In genomic region chr4:56104188-56104587, GRCh38 we compare ENCODE assay signal across 40 cellular contexts.
"Had no signal": no experiment of that assay in that cellular context is flagged by ENCODE, and none has a peak within 500 bp of the region (broad histone marks: within the 10 kb centered on the region; RNA-seq: fewer than 3 reads in every experiment).

No MANE protein-coding gene starts in this region.

- H3K27me3 Mint-ChIP-seq: activated CD4-positive, alpha-beta T cell treated with anti-CD3 and anti-CD28 coated beads for 36 hours; activated CD4-positive, alpha-beta T cell treated with anti-CD3 and anti-CD28 coated beads, Interleukin-2, amount 10 ng/mL, durations not matched to agents 7 days and 5 days; activated naive CD8-positive, alpha-beta T cell; activated naive CD8-positive, alpha-beta T cell treated with anti-CD3 and anti-CD28 coated beads, Interleukin-2, amount 50 U/mL, for 24 hours; activated T-cell treated with anti-CD3 and anti-CD28 coated beads, Interleukin-2, amount 50 U/mL, for 24 hours had no signal

- H3K36me3 Mint-ChIP-seq: activated CD8-positive, alpha-beta memory T cell treated with anti-CD3 and anti-CD28 coated beads, Interleukin-2, amount 10 ng/mL, durations not matched to agents 7 days and 5 days; activated naive CD4-positive, alpha-beta T cell treated with anti-CD3 and anti-CD28 coated beads, Interleukin-2, amount 10 ng/mL, durations not matched to agents 7 days and 5 days; activated naive CD4-positive, alpha-beta T cell treated with anti-CD3 and anti-CD28 coated beads, Interleukin-2, amount 50 U/mL, for 24 hours; activated naive CD8-positive, alpha-beta T cell; activated naive CD8-positive, alpha-beta T cell treated with anti-CD3 and anti-CD28 coated beads, Interleukin-2, amount 10 ng/mL, durations not matched to agents 7 days and 5 days; WTC11 had no signal

- H3K27me3 ChIP-seq: ascending aorta, cardiac muscle cell had no signal

- H3K4me3 Mint-ChIP-seq: activated CD4-positive, alpha-beta memory T cell treated with anti-CD3 and anti-CD28 coated beads, Interleukin-2, amount 10 ng/mL, durations not matched to agents 7 days and 5 days; activated CD4-positive, alpha-beta T cell treated with anti-CD3 and anti-CD28 coated beads for 36 hours; activated CD4-positive, alpha-beta T cell treated with anti-CD3 and anti-CD28 coated beads, Interleukin-2, amount 10 ng/mL, durations not matched to agents 7 days and 5 days; activated CD8-positive, alpha-beta memory T cell treated with anti-CD3 and anti-CD28 coated beads, Interleukin-2, amount 10 ng/mL, durations not matched to agents 7 days and 5 days; activated CD8-positive, alpha-beta T cell treated with anti-CD3 and anti-CD28 coated beads, Interleukin-2, amount 10 ng/mL, durations not matched to agents 7 days and 5 days; activated naive CD4-positive, alpha-beta T cell treated with anti-CD3 and anti-CD28 coated beads, Interleukin-2, amount 10 ng/mL, durations not matched to agents 7 days and 5 days; activated naive CD4-positive, alpha-beta T cell treated with anti-CD3 and anti-CD28 coated beads, Interleukin-2, amount 50 U/mL, for 24 hours; activated naive CD8-positive, alpha-beta T cell; activated naive CD8-positive, alpha-beta T cell treated with anti-CD3 and anti-CD28 coated beads, Interleukin-2, amount 10 ng/mL, durations not matched to agents 7 days and 5 days; activated naive CD8-positive, alpha-beta T cell treated with anti-CD3 and anti-CD28 coated beads, Interleukin-2, amount 50 U/mL, for 24 hours; activated T-cell treated with anti-CD3 and anti-CD28 coated beads, Interleukin-2, amount 50 U/mL, for 24 hours; brain; central memory CD8-positive, alpha-beta T cell; T-helper 1 cell treated with Interleukin-12 subunit alpha and Interleukin-12 subunit beta and Interleukin-4 antibody, amounts not matched to agents 30 μg/mL and 1 μg/mL, for 36 hours; T-helper 2 cell treated with Interferon-gamma antibody and Interleukin-4, amounts not matched to agents 5 μg/mL and 100 μg/mL, for 36 hours; WTC11 had no signal

- H3K4me3 ChIP-seq: ascending aorta, cardiac muscle cell had no signal

- H3K27ac ChIP-seq: ascending aorta, cardiac muscle cell, VCaP had no signal

- H3K9me3 ChIP-seq: ascending aorta had no signal

- H3K36me3 ChIP-seq: ascending aorta, cardiac muscle cell had no signal

- DNase-seq: activated CD4-positive, alpha-beta memory T cell treated with anti-CD3 and anti-CD28 coated beads, Interleukin-2, amount 10 ng/mL, durations not matched to agents 7 days and 5 days; activated CD4-positive, alpha-beta T cell treated with anti-CD3 and anti-CD28 coated beads for 1 hour; activated CD4-positive, alpha-beta T cell treated with anti-CD3 and anti-CD28 coated beads for 36 hours; activated CD4-positive, alpha-beta T cell treated with anti-CD3 and anti-CD28 coated beads for 48 hours; activated CD4-positive, alpha-beta T cell treated with anti-CD3 and anti-CD28 coated beads, Interleukin-2, amount 10 ng/mL, durations not matched to agents 7 days and 5 days; activated CD4-positive, alpha-beta T cell treated with anti-CD3 and anti-CD28 coated beads, Interleukin-2, amount 50 U/mL, for 48 hours; activated CD4-positive, CD25-positive, alpha-beta regulatory T cell; activated CD8-positive, alpha-beta memory T cell treated with anti-CD3 and anti-CD28 coated beads for 24 hours; activated CD8-positive, alpha-beta memory T cell treated with anti-CD3 and anti-CD28 coated beads, Interleukin-2, amount 10 ng/mL, durations not matched to agents 7 days and 5 days; activated CD8-positive, alpha-beta memory T cell treated with anti-CD3 and anti-CD28 coated beads, Interleukin-2, amount 50 U/mL, for 48 hours; activated CD8-positive, alpha-beta T cell treated with anti-CD3 and anti-CD28 coated beads, Interleukin-2, amount 10 ng/mL, durations not matched to agents 7 days and 5 days; activated effector memory CD4-positive, alpha-beta T cell treated with Interleukin-2 at 50 U/mL for 16 hours; activated gamma-delta T cell; activated naive CD4-positive, alpha-beta T cell treated with anti-CD3 and anti-CD28 coated beads, Interleukin-2, amount 10 ng/mL, durations not matched to agents 7 days and 5 days; activated naive CD4-positive, alpha-beta T cell treated with Interleukin-2 at 50 U/mL for 16 hours; activated naive CD8-positive, alpha-beta T cell treated with anti-CD3 and anti-CD28 coated beads, Interleukin-2, amount 10 ng/mL, durations not matched to agents 7 days and 5 days; activated naive CD8-positive, alpha-beta T cell treated with anti-CD3 and anti-CD28 coated beads, Interleukin-2, amount 50 U/mL, for 24 hours; activated T-cell treated with anti-CD3 and anti-CD28 coated beads, Interleukin-2, amount 50 U/mL, for 24 hours; activated T-cell treated with anti-CD3 and anti-CD28 coated beads, Interleukin-2, amount 50 U/mL, for 48 hours; amygdala; anterior cingulate cortex; caudate nucleus; cerebellar nuclear complex; T-helper 1 cell; T-helper 2 cell; T-helper 9 cell had no signal

- H3K27ac Mint-ChIP-seq: activated CD4-positive, alpha-beta memory T cell treated with anti-CD3 and anti-CD28 coated beads, Interleukin-2, amount 10 ng/mL, durations not matched to agents 7 days and 5 days; activated CD4-positive, alpha-beta T cell treated with anti-CD3 and anti-CD28 coated beads for 36 hours; activated CD4-positive, alpha-beta T cell treated with anti-CD3 and anti-CD28 coated beads, Interleukin-2, amount 10 ng/mL, durations not matched to agents 7 days and 5 days; activated CD8-positive, alpha-beta memory T cell treated with anti-CD3 and anti-CD28 coated beads, Interleukin-2, amount 10 ng/mL, durations not matched to agents 7 days and 5 days; activated CD8-positive, alpha-beta T cell treated with anti-CD3 and anti-CD28 coated beads, Interleukin-2, amount 10 ng/mL, durations not matched to agents 7 days and 5 days; activated naive CD4-positive, alpha-beta T cell treated with anti-CD3 and anti-CD28 coated beads, Interleukin-2, amount 10 ng/mL, durations not matched to agents 7 days and 5 days; activated naive CD4-positive, alpha-beta T cell treated with anti-CD3 and anti-CD28 coated beads, Interleukin-2, amount 50 U/mL, for 24 hours; activated naive CD8-positive, alpha-beta T cell; activated naive CD8-positive, alpha-beta T cell treated with anti-CD3 and anti-CD28 coated beads, Interleukin-2, amount 10 ng/mL, durations not matched to agents 7 days and 5 days; activated naive CD8-positive, alpha-beta T cell treated with anti-CD3 and anti-CD28 coated beads, Interleukin-2, amount 50 U/mL, for 24 hours; activated T-cell treated with anti-CD3 and anti-CD28 coated beads, Interleukin-2, amount 50 U/mL, for 24 hours; activated T-helper 2 cell treated with anti-CD3 and anti-CD28 coated beads, Interferon-gamma antibody, Interleukin-2, Interleukin-4, amounts not matched to agents 10 μg/mL and 5 μg/mL and 100 μg/mL, durations not matched to agents 14 hours and 24 hours and 36 hours; T-helper 1 cell treated with Interleukin-12 subunit alpha and Interleukin-12 subunit beta and Interleukin-4 antibody, amounts not matched to agents 30 μg/mL and 1 μg/mL, for 36 hours; T-helper 2 cell treated with Interferon-gamma antibody and Interleukin-4, amounts not matched to agents 5 μg/mL and 100 μg/mL, for 36 hours; WTC11 had no signal

- H3K9me3 Mint-ChIP-seq: activated CD4-positive, alpha-beta memory T cell treated with anti-CD3 and anti-CD28 coated beads, Interleukin-2, amount 10 ng/mL, durations not matched to agents 7 days and 5 days; activated CD4-positive, alpha-beta T cell treated with anti-CD3 and anti-CD28 coated beads, Interleukin-2, amount 10 ng/mL, durations not matched to agents 7 days and 5 days; activated naive CD4-positive, alpha-beta T cell treated with anti-CD3 and anti-CD28 coated beads, Interleukin-2, amount 10 ng/mL, durations not matched to agents 7 days and 5 days; activated naive CD4-positive, alpha-beta T cell treated with anti-CD3 and anti-CD28 coated beads, Interleukin-2, amount 50 U/mL, for 24 hours; activated naive CD8-positive, alpha-beta T cell treated with anti-CD3 and anti-CD28 coated beads, Interleukin-2, amount 10 ng/mL, durations not matched to agents 7 days and 5 days; activated naive CD8-positive, alpha-beta T cell treated with anti-CD3 and anti-CD28 coated beads, Interleukin-2, amount 50 U/mL, for 24 hours; activated T-cell treated with anti-CD3 and anti-CD28 coated beads, Interleukin-2, amount 50 U/mL, for 24 hours; activated T-helper 2 cell treated with anti-CD3 and anti-CD28 coated beads, Interferon-gamma antibody, Interleukin-2, Interleukin-4, amounts not matched to agents 10 μg/mL and 5 μg/mL and 100 μg/mL, durations not matched to agents 14 hours and 24 hours and 36 hours; central memory CD8-positive, alpha-beta T cell; T-helper 1 cell treated with Interleukin-12 subunit alpha and Interleukin-12 subunit beta and Interleukin-4 antibody, amounts not matched to agents 30 μg/mL and 1 μg/mL, for 36 hours; T-helper 2 cell treated with Interferon-gamma antibody and Interleukin-4, amounts not matched to agents 5 μg/mL and 100 μg/mL, for 36 hours; WTC11 had no signal

- ATAC-seq: activated CD4-positive, alpha-beta T cell treated with anti-CD3 and anti-CD28 coated beads for 36 hours; activated CD4-positive, CD25-positive, alpha-beta regulatory T cell treated with anti-CD3 and anti-CD28 coated beads, Interleukin-2, amount 50 U/mL, for 24 hours; activated CD8-positive, alpha-beta memory T cell treated with anti-CD3 and anti-CD28 coated beads, Interleukin-2, amount 10 ng/mL, durations not matched to agents 7 days and 5 days; activated CD8-positive, alpha-beta T cell treated with anti-CD3 and anti-CD28 coated beads, Interleukin-2, amount 10 ng/mL, durations not matched to agents 7 days and 5 days; activated naive CD8-positive, alpha-beta T cell treated with anti-CD3 and anti-CD28 coated beads, Interleukin-2, amount 50 U/mL, for 24 hours; WTC11 had no signal

- H3K4me1 Mint-ChIP-seq: activated CD4-positive, alpha-beta memory T cell treated with anti-CD3 and anti-CD28 coated beads, Interleukin-2, amount 10 ng/mL, durations not matched to agents 7 days and 5 days; activated CD4-positive, alpha-beta T cell treated with anti-CD3 and anti-CD28 coated beads for 36 hours; activated CD4-positive, alpha-beta T cell treated with anti-CD3 and anti-CD28 coated beads, Interleukin-2, amount 10 ng/mL, durations not matched to agents 7 days and 5 days; activated CD8-positive, alpha-beta memory T cell treated with anti-CD3 and anti-CD28 coated beads, Interleukin-2, amount 10 ng/mL, durations not matched to agents 7 days and 5 days; activated naive CD4-positive, alpha-beta T cell treated with anti-CD3 and anti-CD28 coated beads, Interleukin-2, amount 10 ng/mL, durations not matched to agents 7 days and 5 days; activated naive CD4-positive, alpha-beta T cell treated with anti-CD3 and anti-CD28 coated beads, Interleukin-2, amount 50 U/mL, for 24 hours; activated naive CD8-positive, alpha-beta T cell treated with anti-CD3 and anti-CD28 coated beads, Interleukin-2, amount 10 ng/mL, durations not matched to agents 7 days and 5 days; activated naive CD8-positive, alpha-beta T cell treated with anti-CD3 and anti-CD28 coated beads, Interleukin-2, amount 50 U/mL, for 24 hours; central memory CD8-positive, alpha-beta T cell had no signal

- H3K4me1 ChIP-seq: ascending aorta had no signal

- FAIRE-seq: bronchial epithelial cell, TTC549 had no signal
